8 cellular contexts compared by ENCODE assay signal in genomic region chr2:38750011-38750792, GRCh38. TPM values are rescaled to one million over a fixed set of nuclear protein-coding genes. Genes with fewer than 3 reads are reported as not detected.
DNase-seq lines count a peak whose midpoint lies in the region; ATAC-seq, FAIRE-seq and TF ChIP-seq lines count a peak whose summit lies in the region.

No MANE protein-coding gene starts in this region.

- BruUV-seq in endothelial cell of umbilical vein (replicated peaks; lab: Mats Ljungman, UMichigan), result no TSS peak

- H3K9ac ChIP-seq in endothelial cell of umbilical vein (replicated peaks; ENCODE audit: extremely low read depth, insufficient read depth, low read length) (peak overlapping the region; percentile 96), mucosa of rectum (ENCODE audit: low read depth in 1 of 2, low read length in 2 of 2) (peak overlapping the region; percentile 93 to 99)

- H3K4me1 Mint-ChIP-seq in activated CD8-positive, alpha-beta T cell treated with anti-CD3 and anti-CD28 coated beads, Interleukin-2, amount 10 ng/mL, durations not matched to agents 7 days and 5 days (ENCODE audit: low read depth), result peaks cover 57% of the 10 kb centered on the region
- H3K4me1 Mint-ChIP-seq in stimulated activated naive B cell treated with anti-CD40 and anti-IgM and Interleukin-4, amounts not matched to agents 10 μg/mL and 1 μg/mL and 100 μg/mL, for 72 hours, result peaks cover 26 to 61% of the 10 kb centered on the region in 2 donors

- DNase-seq in ELF-1 (ENCODE audit: low read depth, low spot score) (peak; percentile 40), endothelial cell of umbilical vein (ENCODE audit: low read depth, low spot score) (peak; percentile 40), OCI-M2 (lab: John Stamatoyannopoulos, UW; ENCODE audit: unreplicated experiment) (no peak)
- peak; percentile 63 for DNase-seq in activated CD8-positive, alpha-beta T cell treated with anti-CD3 and anti-CD28 coated beads, Interleukin-2, amount 10 ng/mL, durations not matched to agents 7 days and 5 days
- DNase-seq in stimulated activated naive B cell treated with anti-CD40 and anti-IgM and Interleukin-4, amounts not matched to agents 10 μg/mL and 1 μg/mL and 100 μg/mL, for 72 hours, result peak; percentile 23

- CTCF ChIA-PET in activated CD8-positive, alpha-beta T cell treated with anti-CD3 and anti-CD28 coated beads, Interleukin-2, amount 10 ng/mL, durations not matched to agents 7 days and 5 days (lab: Charles Lee), result interaction anchor here (0.8 to 1.4 kb wide), 3 partner anchors 9 to 169 kb away, joined by 4 to 9 read pairs (median 4); no protein-coding TSS in a partner anchor
- CTCF ChIA-PET in endothelial cell of umbilical vein (lab: Charles Lee), result interaction anchor here (0.9 to 1.5 kb wide), 2 partner anchors 85 to 169 kb away, joined by 3 read pairs; no protein-coding TSS in a partner anchor

- H3K27me3 Mint-ChIP-seq in activated CD8-positive, alpha-beta T cell treated with anti-CD3 and anti-CD28 coated beads, Interleukin-2, amount 10 ng/mL, durations not matched to agents 7 days and 5 days (ENCODE audit: low read depth), result no peaks in the 10 kb centered on the region
- peaks cover 0 to 3% of the 10 kb centered on the region in 2 donors for H3K27me3 Mint-ChIP-seq in stimulated activated naive B cell treated with anti-CD40 and anti-IgM and Interleukin-4, amounts not matched to agents 10 μg/mL and 1 μg/mL and 100 μg/mL, for 72 hours

- H3K4me1 ChIP-seq in endothelial cell of umbilical vein (ENCODE audit: control insufficient read depth, extremely low read depth, insufficient read depth, low read length), result peaks cover 36% of the 10 kb centered on the region
- peaks cover 25 to 37% of the 10 kb centered on the region in 2 donors for H3K4me1 ChIP-seq in mucosa of rectum (ENCODE audit: control insufficient read depth in 2 of 2, insufficient read depth in 2 of 2, low read length in 2 of 2)

- no peaks in the 10 kb centered on the region for H3K9me3 ChIP-seq in KOPT-K1 (ENCODE audit: insufficient read depth, low read length, poor library complexity, severe bottlenecking)
- H3K9me3 ChIP-seq in endothelial cell of umbilical vein (replicated peaks; ENCODE audit: control insufficient read depth, insufficient read depth, low read length), result no peaks in the 10 kb centered on the region
- no peaks in the 10 kb centered on the region for H3K9me3 ChIP-seq in mucosa of rectum (ENCODE audit: control insufficient read depth in 2 of 2, low read length in 2 of 2)

- no peak for TF ChIP-seq CTCF in endothelial cell of umbilical vein (IDR thresholded peaks at IDR 0.05; ENCODE audit: extremely low read depth in 1 of 2, insufficient read depth in 1 of 2, low read depth in 1 of 2, low read length in 2 of 2)

- H3K36me3 Mint-ChIP-seq in activated CD8-positive, alpha-beta T cell treated with anti-CD3 and anti-CD28 coated beads, Interleukin-2, amount 10 ng/mL, durations not matched to agents 7 days and 5 days (ENCODE audit: low read depth), result peaks cover 56% of the 10 kb centered on the region
- peaks cover 42 to 56% of the 10 kb centered on the region in 2 donors for H3K36me3 Mint-ChIP-seq in stimulated activated naive B cell treated with anti-CD40 and anti-IgM and Interleukin-4, amounts not matched to agents 10 μg/mL and 1 μg/mL and 100 μg/mL, for 72 hours

- H3K27ac ChIP-seq in KOPT-K1 (ENCODE audit: low read depth, low read length, poor library complexity, severe bottlenecking) (peak overlapping the region; percentile 93), endothelial cell of umbilical vein (ENCODE audit: insufficient read depth, low read depth, low read length) (peak overlapping the region; percentile 85), mucosa of rectum (ENCODE audit: low read depth in 2 of 2, low read length in 2 of 2) (peak overlapping the region; percentile 92 to 100)

- H3K4me3 ChIP-seq in endothelial cell of umbilical vein (replicated peaks in 1 of 3; ENCODE audit: insufficient read depth in 1 of 3, low read depth in 1 of 3, low read length in 3 of 3), result peak overlapping the region; percentile 54 to 92 (median 72)
- H3K4me3 ChIP-seq in mucosa of rectum (ENCODE audit: low read length in 2 of 2), result peak overlapping the region; percentile 83 to 100

- peaks cover 9% of the 10 kb centered on the region for H4K20me1 ChIP-seq in endothelial cell of umbilical vein (replicated peaks; ENCODE audit: control insufficient read depth, extremely low read depth, insufficient read depth, low read length)

- H3K4me2 ChIP-seq in endothelial cell of umbilical vein (ENCODE audit: insufficient read depth, low read length), result peak overlapping the region; percentile 96

- POLR2A ChIA-PET in activated CD8-positive, alpha-beta T cell treated with anti-CD3 and anti-CD28 coated beads, Interleukin-2, amount 10 ng/mL, durations not matched to agents 7 days and 5 days (lab: Charles Lee), result interaction anchor here (0.6 to 6.4 kb wide), 46 partner anchors 7 to 479 kb away, joined by 3 to 85 read pairs (median 6); partner anchors contain the start of genes ATL2, DHX57, GALM and GEMIN6
- POLR2A ChIA-PET in endothelial cell of umbilical vein (lab: Charles Lee), result interaction anchor here (0.6 to 3.2 kb wide), 16 partner anchors 8 to 478 kb away, joined by 3 to 64 read pairs (median 7); partner anchors contain the start of genes ATL2, GEMIN6 and HNRNPLL

- TF ChIP-seq POLR2A in endothelial cell of umbilical vein (IDR thresholded peaks at IDR 0.05; ENCODE audit: low read depth, low read length), result peak; percentile 45

- intact Hi-C loops in endothelial cell of umbilical vein (cut with micrococcal nuclease), result loop anchor here (2.0 kb wide), 2 partner anchors 147 to 371 kb away; partner anchors contain the start of genes HNRNPLL and SOS1

- H3K36me3 ChIP-seq in KOPT-K1 (ENCODE audit: insufficient read depth, low read length) (peaks cover 51% of the 10 kb centered on the region), endothelial cell of umbilical vein (ENCODE audit: control insufficient read depth in 2 of 2, extremely low read depth in 1 of 2, insufficient read depth in 2 of 2, low read length in 2 of 2) (peaks cover 11 to 32% of the 10 kb centered on the region in 2 experiments), mucosa of rectum (ENCODE audit: control insufficient read depth in 2 of 2, insufficient read depth in 2 of 2, low read length in 2 of 2) (peaks cover 39 to 45% of the 10 kb centered on the region in 2 donors)

- FAIRE-seq in endothelial cell of umbilical vein (lab: Jason Lieb, UNC), result no peak

- peak overlapping the region; percentile 93 for H3K4me3 Mint-ChIP-seq in activated CD8-positive, alpha-beta T cell treated with anti-CD3 and anti-CD28 coated beads, Interleukin-2, amount 10 ng/mL, durations not matched to agents 7 days and 5 days
- peak overlapping the region; percentile 97 to 100 for H3K4me3 Mint-ChIP-seq in stimulated activated naive B cell treated with anti-CD40 and anti-IgM and Interleukin-4, amounts not matched to agents 10 μg/mL and 1 μg/mL and 100 μg/mL, for 72 hours

- dilution Hi-C loops in endothelial cell of umbilical vein (cut with MboI; ENCODE audit: extremely low pct_ligation_motif_present, low sequenced_read_pairs), result no loop called here

- no peak overlapping the region for H2AFZ ChIP-seq in endothelial cell of umbilical vein (ENCODE audit: low read depth, low read length)

- no peaks in the 10 kb centered on the region for H3K9me3 Mint-ChIP-seq in activated CD8-positive, alpha-beta T cell treated with anti-CD3 and anti-CD28 coated beads, Interleukin-2, amount 10 ng/mL, durations not matched to agents 7 days and 5 days (ENCODE audit: insufficient read depth)
- H3K9me3 Mint-ChIP-seq in stimulated activated naive B cell treated with anti-CD40 and anti-IgM and Interleukin-4, amounts not matched to agents 10 μg/mL and 1 μg/mL and 100 μg/mL, for 72 hours, result no peaks in the 10 kb centered on the region

- H3K79me2 ChIP-seq in endothelial cell of umbilical vein (ENCODE audit: control insufficient read depth, insufficient read depth, low read length), result peaks cover 59% of the 10 kb centered on the region

- no peaks in the 10 kb centered on the region for H3K27me3 ChIP-seq in endothelial cell of umbilical vein (ENCODE audit: control insufficient read depth in 2 of 2, insufficient read depth in 2 of 2, low read length in 2 of 2)
- H3K27me3 ChIP-seq in mucosa of rectum (ENCODE audit: control insufficient read depth in 2 of 2, insufficient read depth in 2 of 2, low read length in 2 of 2), result no peaks in the 10 kb centered on the region

- no peaks in the 10 kb centered on the region for H3K9me1 ChIP-seq in endothelial cell of umbilical vein (replicated peaks; ENCODE audit: control insufficient read depth, extremely low read depth, insufficient read depth, low read length)

- peak; percentile 34 for ATAC-seq in GM21515 (IDR thresholded peaks at IDR 0.05; ENCODE audit: unreplicated experiment)
- peak; percentile 33 for ATAC-seq in activated CD8-positive, alpha-beta T cell treated with anti-CD3 and anti-CD28 coated beads, Interleukin-2, amount 10 ng/mL, durations not matched to agents 7 days and 5 days
- peak; percentile 43 to 49 for ATAC-seq in stimulated activated naive B cell treated with anti-CD40 and anti-IgM and Interleukin-4, amounts not matched to agents 10 μg/mL and 1 μg/mL and 100 μg/mL, for 72 hours (replicated peaks)

- peak overlapping the region; percentile 98 for H3K27ac Mint-ChIP-seq in activated CD8-positive, alpha-beta T cell treated with anti-CD3 and anti-CD28 coated beads, Interleukin-2, amount 10 ng/mL, durations not matched to agents 7 days and 5 days
- H3K27ac Mint-ChIP-seq in stimulated activated naive B cell treated with anti-CD40 and anti-IgM and Interleukin-4, amounts not matched to agents 10 μg/mL and 1 μg/mL and 100 μg/mL, for 72 hours, result peak overlapping the region; percentile 100

RNA-seq across cellular contexts. Expression of gene SRSF7, which starts 1.0 kb away (rescaled TPM):
- total RNA-seq in activated CD8-positive, alpha-beta T cell treated with anti-CD3 and anti-CD28 coated beads, Interleukin-2, amount 10 ng/mL, durations not matched to agents 7 days and 5 days, result 100 to 1,000 TPM; 348 to 356 TPM
- total RNA-seq in endothelial cell of umbilical vein, result 202 and 204 TPM in 2 replicates
- polyA plus RNA-seq in endothelial cell of umbilical vein, result 118 and 165 TPM in 2 replicates
- polyA plus RNA-seq in endothelial cell of umbilical vein (2011; cell fraction: cytosol; rRNA removed), result 208 and 225 TPM in 2 replicates
- 451 and 577 TPM in 2 replicates for polyA plus RNA-seq in endothelial cell of umbilical vein (2011; cell fraction: nucleus; rRNA removed)
- 172 and 242 TPM in 2 replicates for polyA plus RNA-seq in endothelial cell of umbilical vein (2012)
- 217 and 224 TPM in 2 replicates for polyA minus RNA-seq in endothelial cell of umbilical vein
- polyA minus RNA-seq in endothelial cell of umbilical vein (2011; cell fraction: cytosol; rRNA and poly(A)+ RNA removed), result 122 TPM
- 123 and 148 TPM in 2 replicates for polyA minus RNA-seq in endothelial cell of umbilical vein (2011; cell fraction: nucleus; rRNA and poly(A)+ RNA removed)

RNA-seq across cellular contexts. Expression of gene GEMIN6, which starts 27.8 kb away (rescaled TPM):
- total RNA-seq in activated CD8-positive, alpha-beta T cell treated with anti-CD3 and anti-CD28 coated beads, Interleukin-2, amount 10 ng/mL, durations not matched to agents 7 days and 5 days, result 10 to 100 TPM; 20.6 to 21.0 TPM
- 14.4 and 19.7 TPM in 2 replicates for total RNA-seq in endothelial cell of umbilical vein
- 4.7 and 6.0 TPM in 2 replicates for polyA plus RNA-seq in endothelial cell of umbilical vein
- 7.6 and 9.4 TPM in 2 replicates for polyA plus RNA-seq in endothelial cell of umbilical vein (2011; cell fraction: cytosol; rRNA removed)
- 3.3 and 3.8 TPM in 2 replicates for polyA plus RNA-seq in endothelial cell of umbilical vein (2011; cell fraction: nucleus; rRNA removed)
- polyA plus RNA-seq in endothelial cell of umbilical vein (2012), result 14.1 and 17.9 TPM in 2 replicates
- 3.1 and 3.8 TPM in 2 replicates for polyA minus RNA-seq in endothelial cell of umbilical vein
- 9.8 TPM for polyA minus RNA-seq in endothelial cell of umbilical vein (2011; cell fraction: cytosol; rRNA and poly(A)+ RNA removed)
- polyA minus RNA-seq in endothelial cell of umbilical vein (2011; cell fraction: nucleus; rRNA and poly(A)+ RNA removed), result 0.72 and 1.1 TPM in 2 replicates
